Comparison of ENCODE assay signal across 1 cellular context in the genomic region with DNA sequence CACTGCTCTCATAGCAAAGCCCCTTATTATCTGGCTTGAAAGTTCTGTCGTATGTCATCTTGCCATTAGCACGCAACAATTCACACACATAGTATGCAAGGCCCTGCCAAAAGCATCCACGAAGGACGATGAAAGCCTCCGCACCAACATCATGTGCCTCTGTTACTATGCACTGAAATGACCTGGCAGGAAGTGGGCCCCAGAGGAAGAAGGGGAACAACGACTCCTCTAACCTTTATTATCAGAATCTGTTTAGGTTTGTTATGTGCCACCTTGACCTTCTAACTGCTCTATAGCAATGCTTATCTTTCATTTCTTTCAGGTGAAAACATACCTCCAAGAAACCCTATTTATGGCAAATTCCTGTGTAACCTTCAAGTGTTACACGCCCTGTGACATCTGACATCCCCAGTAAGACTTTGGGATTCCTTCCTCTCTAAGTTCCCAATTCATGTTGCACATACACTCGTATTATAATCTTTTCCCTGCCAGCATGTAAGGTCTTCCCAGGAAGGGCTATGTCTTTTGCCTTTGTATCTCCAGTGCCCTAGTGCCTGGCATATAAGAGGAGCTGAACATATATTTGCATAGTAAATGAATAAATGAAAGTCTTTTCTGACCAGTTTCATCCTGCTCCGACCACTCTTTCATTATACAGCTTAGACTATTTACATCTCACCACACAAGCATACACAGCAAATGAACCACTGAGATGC.
A peak's percentile ranks its signal among the peaks of the same experiment; 100 is the strongest.
TF ChIP-seq lines count a peak whose summit lies in the region.

No MANE protein-coding gene starts in this region.

TF ChIP-seq in GM12878, 131 proteins besides CTCF, POLR2A, EP300 and RAD21 (continued from another document):
- TF ChIP-seq LARP7 (IDR thresholded peaks at IDR 0.05) (no peak), CREM (IDR thresholded peaks at IDR 0.05; ENCODE audit: low read depth) (peak; percentile 91), NFXL1 (IDR thresholded peaks at IDR 0.05; ENCODE audit: borderline replicate concordance) (no peak), TCF3 (IDR thresholded peaks at IDR 0.05; ENCODE audit: borderline replicate concordance, insufficient read depth, low read depth, low read length) (no peak), MYB (IDR thresholded peaks at IDR 0.05; ENCODE audit: borderline replicate concordance, low read depth, low read length) (no peak), POLR2AphosphoS5 (IDR thresholded peaks at IDR 0.05; ENCODE audit: low read length) (peak; percentile 83)
